ENCODE assay signal across 20 cellular contexts in genomic region chr6:154297711-154298110, GRCh38. TPM values are rescaled to one million over a fixed set of nuclear protein-coding genes. Genes with fewer than 3 reads are reported as not detected.
DNase-seq lines count a peak whose midpoint lies in the region; ATAC-seq and TF ChIP-seq lines count a peak whose summit lies in the region.
"Had no signal": no experiment of that assay in that cellular context is flagged by ENCODE, and none has a peak within 500 bp of the region (broad histone marks: within the 10 kb centered on the region; RNA-seq: fewer than 3 reads in every experiment).

No MANE protein-coding gene starts in this region.

- peak overlapping the region; percentile 6 for H3K27ac Mint-ChIP-seq in activated CD8-positive, alpha-beta memory T cell treated with anti-CD3 and anti-CD28 coated beads, Interleukin-2, amount 10 ng/mL, durations not matched to agents 7 days and 5 days
- H3K27ac Mint-ChIP-seq: CD8-positive, alpha-beta memory T cell; immature natural killer cell had no signal

- no peak for ATAC-seq in activated CD8-positive, alpha-beta memory T cell treated with anti-CD3 and anti-CD28 coated beads, Interleukin-2, amount 10 ng/mL, durations not matched to agents 7 days and 5 days
- ATAC-seq in lower lobe of right lung, result peak; percentile 68 to 80
- ATAC-seq in upper lobe of right lung, result peak; percentile 82
- no peak for ATAC-seq in HG03439 (IDR thresholded peaks at IDR 0.05; ENCODE audit: unreplicated experiment)
- ATAC-seq: A549, gastrocnemius medialis had no signal

- H3K27ac ChIP-seq in lower lobe of right lung, result no peak overlapping the region
- no peak overlapping the region for H3K27ac ChIP-seq in upper lobe of right lung
- H3K27ac ChIP-seq: A549, gastrocnemius medialis, HL-60, VCaP had no signal

- no peaks in the 10 kb centered on the region for H3K36me3 ChIP-seq in lower lobe of right lung
- no peaks in the 10 kb centered on the region for H3K36me3 ChIP-seq in upper lobe of right lung
- H3K36me3 ChIP-seq: gastrocnemius medialis had no signal

- H3K4me3 Mint-ChIP-seq in activated CD8-positive, alpha-beta memory T cell treated with anti-CD3 and anti-CD28 coated beads, Interleukin-2, amount 10 ng/mL, durations not matched to agents 7 days and 5 days, result no peak overlapping the region
- H3K4me3 Mint-ChIP-seq: CD8-positive, alpha-beta memory T cell; immature natural killer cell had no signal

- H3K27me3 Mint-ChIP-seq in activated CD8-positive, alpha-beta memory T cell treated with anti-CD3 and anti-CD28 coated beads, Interleukin-2, amount 10 ng/mL, durations not matched to agents 7 days and 5 days, result peaks cover 24% of the 10 kb centered on the region

- CTCF ChIA-PET in activated CD8-positive, alpha-beta memory T cell treated with anti-CD3 and anti-CD28 coated beads, Interleukin-2, amount 10 ng/mL, durations not matched to agents 7 days and 5 days (lab: Charles Lee), result interaction anchor here (0.7 kb wide), 1 partner anchor 20 kb away, joined by 3 read pairs; no protein-coding TSS in a partner anchor

- H3K9me3 ChIP-seq in lower lobe of right lung (no peaks in the 10 kb centered on the region), upper lobe of right lung (no peaks in the 10 kb centered on the region)
- H3K9me3 ChIP-seq: A549, gastrocnemius medialis had no signal

- intact Hi-C loops in lower lobe of right lung (cut with DNase I) (no loop called here), upper lobe of right lung (cut with DNase I) (no loop called here)

- no peaks in the 10 kb centered on the region for H3K9me3 Mint-ChIP-seq in activated CD8-positive, alpha-beta memory T cell treated with anti-CD3 and anti-CD28 coated beads, Interleukin-2, amount 10 ng/mL, durations not matched to agents 7 days and 5 days (ENCODE audit: low read depth)
- H3K9me3 Mint-ChIP-seq: CD8-positive, alpha-beta memory T cell; immature natural killer cell had no signal

- H3K4me1 ChIP-seq in lower lobe of right lung, result peaks cover 30% of the 10 kb centered on the region
- peaks cover 20% of the 10 kb centered on the region for H3K4me1 ChIP-seq in upper lobe of right lung
- H3K4me1 ChIP-seq: gastrocnemius medialis had no signal

- H3K4me1 Mint-ChIP-seq in activated CD8-positive, alpha-beta memory T cell treated with anti-CD3 and anti-CD28 coated beads, Interleukin-2, amount 10 ng/mL, durations not matched to agents 7 days and 5 days, result peaks cover 29% of the 10 kb centered on the region

- H3K4me3 ChIP-seq in lower lobe of right lung, result no peak overlapping the region
- H3K4me3 ChIP-seq in upper lobe of right lung, result no peak overlapping the region
- H3K4me3 ChIP-seq: A549, gastrocnemius medialis had no signal

- no peaks in the 10 kb centered on the region for H3K36me3 Mint-ChIP-seq in activated CD8-positive, alpha-beta memory T cell treated with anti-CD3 and anti-CD28 coated beads, Interleukin-2, amount 10 ng/mL, durations not matched to agents 7 days and 5 days
- H3K36me3 Mint-ChIP-seq: immature natural killer cell had no signal

- no peak for DNase-seq in activated CD8-positive, alpha-beta memory T cell treated with anti-CD3 and anti-CD28 coated beads, Interleukin-2, amount 10 ng/mL, durations not matched to agents 7 days and 5 days
- no peak for DNase-seq in activated CD8-positive, alpha-beta memory T cell treated with anti-CD3 and anti-CD28 coated beads, Interleukin-2, amount 50 U/mL, for 4 hours
- DNase-seq in fibroblast of peridontal ligament (ENCODE audit: extremely low read depth) (peak; percentile 14), lower lobe of right lung (no peak), upper lobe of right lung (no peak), DMS153 (lab: John Stamatoyannopoulos, UW) (no peak), NCI-H524 treated with DMSO at 0.1 percent for 48 hours (lab: John Stamatoyannopoulos, UW) (no peak)
- DNase-seq: activated naive CD4-positive, alpha-beta T cell treated with Interleukin-2 at 50 U/mL for 16 hours; CD8-positive, alpha-beta memory T cell; effector CD4-positive, alpha-beta T cell; gastrocnemius medialis; immature natural killer cell; KG1; NCI-H1694; NCI-H446; posterior cingulate gyrus had no signal

- H3K27me3 ChIP-seq in lower lobe of right lung (ENCODE audit: low read depth) (no peaks in the 10 kb centered on the region), upper lobe of right lung (no peaks in the 10 kb centered on the region)
- H3K27me3 ChIP-seq: gastrocnemius medialis had no signal

- TF ChIP-seq CTCF in lower lobe of right lung (IDR thresholded peaks at IDR 0.05) (no peak), upper lobe of right lung (IDR thresholded peaks at IDR 0.05) (no peak)

RNA-seq across cellular contexts. Expression of gene IPCEF1, which starts 58.9 kb away (rescaled TPM):
- total RNA-seq in activated CD8-positive, alpha-beta memory T cell treated with anti-CD3 and anti-CD28 coated beads, Interleukin-2, amount 10 ng/mL, durations not matched to agents 7 days and 5 days, result 10 to 100 TPM; 17.3 to 18.8 TPM
- total RNA-seq in lower lobe of right lung, result 7.9 TPM
- total RNA-seq in upper lobe of right lung, result 8.8 TPM

Comparison
In these comparisons a context has a peak if more than half of its experiments do, and no peak if none do; other contexts are left out.
1. ATAC-seq: peak in lower lobe of right lung (2 of 2) and upper lobe of right lung (single experiment); none in activated CD8-positive, alpha-beta memory T cell treated with anti-CD3 and anti-CD28 coated beads, Interleukin-2, amount 10 ng/mL, durations not matched to agents 7 days and 5 days (single experiment) and HG03439 (single experiment).